In genomic region chr1:220239213-220239612, GRCh38 we compare ENCODE assay signal across 18 cellular contexts. TPM values are rescaled to one million over a fixed set of nuclear protein-coding genes. Genes with fewer than 3 reads are reported as not detected.
DNase-seq lines count a peak whose midpoint lies in the region; ATAC-seq, FAIRE-seq and TF ChIP-seq lines count a peak whose summit lies in the region.
"Had no signal": no experiment of that assay in that cellular context is flagged by ENCODE, and none has a peak within 500 bp of the region (broad histone marks: within the 10 kb centered on the region; RNA-seq: fewer than 3 reads in every experiment).

No MANE protein-coding gene starts in this region.

- 97% methylated on average over 5 of the region's 5 CpGs for WGBS in A549 (ENCODE audit: missing lambda C conversion rate)
- WGBS in K562 (ENCODE audit: insufficient coverage, low coverage, missing lambda C conversion rate) = 98% methylated on average over 5 of the region's 5 CpGs

- H3K79me2 ChIP-seq in K562 (ENCODE audit: control insufficient read depth, insufficient read depth, low read length) = peaks cover 57% of the 10 kb centered on the region

- POLR2A ChIA-PET in A549 (lab: Yijun Ruan, JAX) (no interaction called here), K562 (lab: Yijun Ruan, JAX) (interaction anchor here (0.6 to 2.2 kb wide), 2 partner anchors 10 to 196 kb away, joined by 3 to 7 read pairs; no protein-coding TSS in a partner anchor)

- intact Hi-C loops in K562 (cut with micrococcal nuclease) = no loop called here

- TF ChIP-seq CTCF in A549 (IDR thresholded peaks at IDR 0.05) (no peak), K562 (IDR thresholded peaks at IDR 0.05 in 2 of 3, conservative IDR thresholded peaks at IDR 0.05 in 1 of 3; ENCODE audit: insufficient read depth in 2 of 3, low read depth in 1 of 3, low read length in 3 of 3) (no peak)

- TF ChIP-seq RAD21 in A549 (conservative IDR thresholded peaks at IDR 0.05 in 1 of 2, IDR thresholded peaks at IDR 0.05 in 1 of 2) (no peak), K562 (CRISPR knock-in tag; conservative IDR thresholded peaks at IDR 0.05 in 1 of 2, IDR thresholded peaks at IDR 0.05 in 1 of 2) (no peak)

- FAIRE-seq in A549 (lab: Jason Lieb, UNC) (no peak), K562 (lab: Jason Lieb, UNC) (no peak)
- FAIRE-seq: GM12891 had no signal

- H4K20me1 ChIP-seq in K562 (replicated peaks; ENCODE audit: control insufficient read depth, insufficient read depth, low read length) = no peaks in the 10 kb centered on the region

- CTCF ChIA-PET in A549 (lab: Yijun Ruan, JAX) = interaction anchor here (1.7 to 1.8 kb wide), 2 partner anchors 10 to 21 kb away, joined by 4 to 8 read pairs; no protein-coding TSS in a partner anchor
- CTCF ChIA-PET in K562 (lab: Yijun Ruan, JAX; ENCODE audit: low intra/inter-chr PET ratio) = no interaction called here

- no TSS peak for BruUV-seq in K562 (replicated peaks; lab: Mats Ljungman, UMichigan)

- H3K9me3 ChIP-seq in A549 = no peaks in the 10 kb centered on the region
- no peaks in the 10 kb centered on the region for H3K9me3 ChIP-seq in K562 (replicated peaks; ENCODE audit: control insufficient read depth, insufficient read depth, low read depth, low read length)
- H3K9me3 ChIP-seq: BE2C, BLaER1 had no signal

- ATAC-seq in A549 = no peak
- no peak for ATAC-seq in K562
- ATAC-seq in GM18520 (IDR thresholded peaks at IDR 0.05; ENCODE audit: unreplicated experiment) = no peak

- H3K36me3 ChIP-seq in K562 (ENCODE audit: control insufficient read depth, insufficient read depth, low read length) = no peaks in the 10 kb centered on the region
- H3K36me3 ChIP-seq: BE2C had no signal

- peak; percentile 38 for DNase-seq in DMS53 (lab: John Stamatoyannopoulos, UW)
- DNase-seq in DMS53 treated with DMSO at 0.1 percent for 48 hours (lab: John Stamatoyannopoulos, UW; ENCODE audit: unreplicated experiment) = no peak
- no peak for DNase-seq in A549 (ENCODE audit: low read depth in 1 of 2, low spot score in 1 of 2)
- no peak for DNase-seq in K562 (ENCODE audit: extremely low read depth in 1 of 4, low spot score in 3 of 4)
- no peak for DNase-seq in DMS 273 treated with DMSO at 0.1 percent for 48 hours (lab: John Stamatoyannopoulos, UW)
- DNase-seq: ACHN; BE2C; C1 segment of cervical spinal cord; CD4-positive, alpha-beta memory T cell; CD4-positive, CD25-positive, alpha-beta regulatory T cell; CD8-positive, alpha-beta memory T cell; COR-L47; DMS79 treated with DMSO at 0.1 percent for 48 hours; GF-D8 had no signal

- no peaks in the 10 kb centered on the region for H3K27me3 ChIP-seq in K562 (ENCODE audit: control insufficient read depth in 2 of 2, insufficient read depth in 2 of 2, low read length in 2 of 2)
- H3K27me3 ChIP-seq: BE2C, BLaER1 had no signal

- H3K9me1 ChIP-seq in K562 (ENCODE audit: control insufficient read depth, insufficient read depth, low read length) = no peaks in the 10 kb centered on the region

- peaks cover 14% of the 10 kb centered on the region for H3K4me1 ChIP-seq in A549
- peaks cover 0 to 7% of the 10 kb centered on the region in 2 experiments; a peak in 1 of 5 replicates for H3K4me1 ChIP-seq in K562 (replicated peaks in 1 of 2; ENCODE audit: control insufficient read depth in 2 of 2, insufficient read depth in 2 of 2, low read length in 2 of 2)
- H3K4me1 ChIP-seq: BE2C had no signal

- TF ChIP-seq POLR2A in A549 (IDR thresholded peaks at IDR 0.05; ENCODE audit: low read length) (no peak), K562 (conservative IDR thresholded peaks at IDR 0.05) (no peak)

- in situ Hi-C loops in K562 (cut with MboI) = no loop called here

- no peak for TF ChIP-seq EP300 in A549 (IDR thresholded peaks at IDR 0.05)
- TF ChIP-seq EP300 in K562 (IDR thresholded peaks at IDR 0.05; ENCODE audit: low read length) = no peak

- no peak overlapping the region for H3K9ac ChIP-seq in K562 (ENCODE audit: insufficient read depth in 1 of 2, low read depth in 2 of 2, low read length in 2 of 2)
- H3K9ac ChIP-seq: BLaER1 had no signal

- no peak overlapping the region for H2AFZ ChIP-seq in K562 (ENCODE audit: low read depth, low read length)

- no peak overlapping the region for H3K27ac ChIP-seq in A549
- H3K27ac ChIP-seq in K562 (ENCODE audit: extremely low read depth, low read depth, low read length) = no peak overlapping the region
- H3K27ac ChIP-seq: 22Rv1, BLaER1 had no signal

- H3K4me3 ChIP-seq in A549 (no peak overlapping the region), K562 (no peak overlapping the region)
- H3K4me3 ChIP-seq: BLaER1 had no signal

- H3K4me2 ChIP-seq in A549 = no peak overlapping the region
- H3K4me2 ChIP-seq in K562 (ENCODE audit: insufficient read depth, low read length) = no peak overlapping the region
- H3K4me2 ChIP-seq: BLaER1 had no signal

TF ChIP-seq in A549, 52 proteins besides CTCF, POLR2A, EP300 and RAD21:
- TF ChIP-seq MAFK (IDR thresholded peaks at IDR 0.05; ENCODE audit: partially characterized antibody) (peak; percentile 74), GATA3 (IDR thresholded peaks at IDR 0.05; ENCODE audit: borderline replicate concordance) (no peak)
TF ChIP-seq in A549: peak in this region for 1.

TF ChIP-seq in K562, 482 proteins besides CTCF, POLR2A, EP300 and RAD21 (continues in another document):
- TF ChIP-seq ZNF184 (CRISPR knock-in tag; IDR thresholded peaks at IDR 0.05) = no peak
- no peak for TF ChIP-seq RAD51 (IDR thresholded peaks at IDR 0.05; ENCODE audit: borderline replicate concordance, low read depth)
- no peak for TF ChIP-seq ZC3H8 (IDR thresholded peaks at IDR 0.05)
- TF ChIP-seq ARHGAP35 (IDR thresholded peaks at IDR 0.05; ENCODE audit: partially characterized antibody) = no peak
- no peak for TF ChIP-seq ZFP91 (CRISPR knock-in tag; IDR thresholded peaks at IDR 0.05)
- 0 out of 2 replicates have a peak, but pooled peaks have one; percentile 41 for TF ChIP-seq MAFG (tag; conservative IDR thresholded peaks at IDR 0.05)
- no peak for TF ChIP-seq RUNX1 (IDR thresholded peaks at IDR 0.05; ENCODE audit: low read depth)
- peak; percentile 22; the same call in 1 of the 2 replicates for TF ChIP-seq MAFK (IDR thresholded peaks at IDR 0.05; ENCODE audit: low read length)
- TF ChIP-seq ZNF316 (IDR thresholded peaks at IDR 0.05) = peak; percentile 72
- no peak for TF ChIP-seq SRSF9 (IDR thresholded peaks at IDR 0.05; ENCODE audit: borderline replicate concordance, low read depth, low read length)
- no peak for TF ChIP-seq ZNF133 (CRISPR knock-in tag; IDR thresholded peaks at IDR 0.05)
- TF ChIP-seq E2F1 (CRISPR knock-in tag; IDR thresholded peaks at IDR 0.05) = no peak
- no peak for TF ChIP-seq ZNF12 (CRISPR knock-in tag; IDR thresholded peaks at IDR 0.05)
- TF ChIP-seq MYNN (IDR thresholded peaks at IDR 0.05) = no peak
- no peak for TF ChIP-seq MYNN (CRISPR knock-in tag; IDR thresholded peaks at IDR 0.05)
- no peak for TF ChIP-seq SETDB1 (IDR thresholded peaks at IDR 0.05; ENCODE audit: low read length)
- TF ChIP-seq MAFF (IDR thresholded peaks at IDR 0.05; ENCODE audit: low read length) = peak; percentile 32; the same call in 1 of the 2 replicates

RNA-seq across cellular contexts. Expression of gene RAB3GAP2, which starts 33.0 kb away (rescaled TPM):
- polyA plus RNA-seq in A549 (2011; rRNA removed) (42.8 and 43.1 TPM in 2 replicates), A549 (2017; fragmentation: RNase III; extraction: RNeasy Plus Mini Kit Qiagen cat#74134 plus additional on column Dnase treatment) (13.7 to 14.3 TPM (median 14.1 TPM) in 3 replicates), K562 (2011; rRNA removed) (46.1 and 69.1 TPM in 2 replicates), K562 (2014; fragmentation: Illumina TruSeq; extraction: Trizol) (28.1 and 32.2 TPM in 2 replicates), K562 (2014; fragmentation: Nextera tagmentation; extraction: Ambion mirVana) (10 to 100 TPM; 14.1 to 17.2 TPM), K562 (2014; rRNA removed) (19.1 and 23.2 TPM in 2 replicates)
- 5.3 and 6.2 TPM in 2 replicates for polyA plus RNA-seq in A549 (2012; cell fraction: cytosol; rRNA removed)
- 7.8 and 13.0 TPM in 2 replicates for polyA plus RNA-seq in A549 (2012; cell fraction: nucleus; rRNA removed)
- polyA minus RNA-seq in A549 (2011; rRNA and poly(A)+ RNA removed) = 57.9 and 74.2 TPM in 2 replicates
- total RNA-seq in K562 (2011; cell fraction: chromatin; rRNA removed; ENCODE audit: low replicate concordance) = 61.7 and 148 TPM in 2 replicates
- total RNA-seq in K562 (2011; cell fraction: nucleolus; rRNA removed) = 21.7 and 33.6 TPM in 2 replicates
- 48.9 and 50.8 TPM in 2 replicates for total RNA-seq in K562 (2011; cell fraction: nucleoplasm; rRNA removed)
- total RNA-seq in K562 (2014; rRNA removed) (21.1 and 21.4 TPM in 2 replicates), K562 (2014; rRNA removed; fragmentation: Illumina TruSeq; extraction: Trizol) (39.5 and 40.1 TPM in 2 replicates), K562 (2015; rRNA removed; fragmentation: Illumina TruSeq; extraction: Trizol) (30.3 and 33.2 TPM in 2 replicates), K562 (2021) (48.7 and 50.0 TPM in 2 replicates)
- 21.1 and 29.2 TPM in 2 replicates for polyA plus RNA-seq in K562 (2011; cell fraction: cytosol; rRNA removed)
- 49.6 and 50.5 TPM in 2 replicates for polyA plus RNA-seq in K562 (2011; cell fraction: nucleus; rRNA removed)
- polyA plus RNA-seq in K562 (2012) = 25.3 and 31.0 TPM in 2 replicates
- 224 and 294 TPM in 2 replicates for polyA minus RNA-seq in K562 (2011; rRNA and poly(A)+ RNA removed)
- 23.4 and 60.6 TPM in 2 replicates for polyA minus RNA-seq in K562 (2011; cell fraction: cytosol; rRNA and poly(A)+ RNA removed)
- 26.7 and 41.5 TPM in 2 replicates for polyA minus RNA-seq in K562 (2011; cell fraction: nucleus; rRNA and poly(A)+ RNA removed)
